8 cellular contexts compared by ENCODE assay signal in the genomic region with DNA sequence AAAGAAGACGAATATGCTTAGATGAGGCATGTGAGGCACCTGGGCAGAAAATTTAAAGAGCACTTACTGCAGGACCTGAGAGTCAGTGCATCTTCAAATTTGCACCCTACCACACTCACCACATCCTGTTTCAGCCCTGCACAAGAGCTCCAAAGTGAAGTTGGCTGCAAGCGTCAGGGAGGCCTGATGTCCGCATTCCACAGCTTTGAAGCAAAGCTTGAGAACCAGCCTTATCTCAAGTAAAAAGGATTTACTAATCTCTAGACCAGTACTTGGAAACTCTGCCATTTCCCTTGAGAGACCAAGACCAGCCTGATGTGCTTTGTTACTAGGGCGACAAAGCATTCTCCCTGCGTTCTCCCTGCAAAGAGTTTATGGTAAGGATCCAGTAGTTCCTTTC. TPM values are rescaled to one million over a fixed set of nuclear protein-coding genes. Genes with fewer than 3 reads are reported as not detected.
DNase-seq lines count a peak whose midpoint lies in the region; ATAC-seq, FAIRE-seq and TF ChIP-seq lines count a peak whose summit lies in the region.

No MANE protein-coding gene starts in this region.

- no peaks in the 10 kb centered on the region for H3K27me3 ChIP-seq in prostate gland (replicated peaks; ENCODE audit: insufficient read depth)

- H3K27ac Mint-ChIP-seq in stimulated activated naive CD8-positive, alpha-beta T cell treated with anti-CD3 and anti-CD28 coated beads, Interleukin-15, Interleukin-2, amounts not matched to agents 100 ng/mL and 50 ng/mL, for 24 hours, result peak overlapping the region; percentile 67

- peak; percentile 55 for ATAC-seq in GM21723 (IDR thresholded peaks at IDR 0.05; ENCODE audit: unreplicated experiment)

- 72% methylated on average over 5 of the region's 5 CpGs for WGBS in prostate gland

- H3K36me3 ChIP-seq in prostate gland, result no peaks in the 10 kb centered on the region

- H3K4me3 Mint-ChIP-seq in stimulated activated naive CD8-positive, alpha-beta T cell treated with anti-CD3 and anti-CD28 coated beads, Interleukin-15, Interleukin-2, amounts not matched to agents 100 ng/mL and 50 ng/mL, for 24 hours, result peak overlapping the region; percentile 54

- H3K4me1 Mint-ChIP-seq in stimulated activated naive CD8-positive, alpha-beta T cell treated with anti-CD3 and anti-CD28 coated beads, Interleukin-15, Interleukin-2, amounts not matched to agents 100 ng/mL and 50 ng/mL, for 24 hours (ENCODE audit: low read depth), result peaks cover 36% of the 10 kb centered on the region

- intact Hi-C loops in prostate gland (cut with DNase I), result no loop called here

- no peaks in the 10 kb centered on the region for H3K9me3 ChIP-seq in prostate gland

- no peak overlapping the region for H3K4me3 ChIP-seq in prostate gland

- no peak for TF ChIP-seq POLR2A in prostate gland (IDR thresholded peaks at IDR 0.05)

- no peak for TF ChIP-seq CTCF in prostate gland (IDR thresholded peaks at IDR 0.05)

- FAIRE-seq in GM19239 (lab: Jason Lieb, UNC), result no peak

- H3K4me1 ChIP-seq in prostate gland (replicated peaks), result no peaks in the 10 kb centered on the region

- H3K27ac ChIP-seq in prostate gland, result no peak overlapping the region

- DNase-seq in EH (ENCODE audit: low read depth), result peak; percentile 27
- DNase-seq in NOMO-1 (lab: John Stamatoyannopoulos, UW; ENCODE audit: unreplicated experiment in 2 of 2), result peak; percentile 8 to 44
- DNase-seq in central memory CD4-positive, alpha-beta T cell, result peak; percentile 55
- no peak for DNase-seq in anterior cingulate cortex (lab: John Stamatoyannopoulos, UW)
- no peak for DNase-seq in GM19239 (ENCODE audit: insufficient read length, low spot score)
- DNase-seq in prostate gland (ENCODE audit: low spot score), result no peak

- H3K9me3 Mint-ChIP-seq in stimulated activated naive CD8-positive, alpha-beta T cell treated with anti-CD3 and anti-CD28 coated beads, Interleukin-15, Interleukin-2, amounts not matched to agents 100 ng/mL and 50 ng/mL, for 24 hours, result peaks cover 5% of the 10 kb centered on the region

- H3K36me3 Mint-ChIP-seq in stimulated activated naive CD8-positive, alpha-beta T cell treated with anti-CD3 and anti-CD28 coated beads, Interleukin-15, Interleukin-2, amounts not matched to agents 100 ng/mL and 50 ng/mL, for 24 hours (ENCODE audit: low read depth), result peaks cover 3% of the 10 kb centered on the region

- no peaks in the 10 kb centered on the region for H3K27me3 Mint-ChIP-seq in stimulated activated naive CD8-positive, alpha-beta T cell treated with anti-CD3 and anti-CD28 coated beads, Interleukin-15, Interleukin-2, amounts not matched to agents 100 ng/mL and 50 ng/mL, for 24 hours

RNA-seq across cellular contexts. Expression of a gene that starts 3.4 kb away (rescaled TPM):
- 10 to 100 TPM; 35.5 to 36.1 TPM for total RNA-seq in prostate gland

RNA-seq across cellular contexts. Expression of a gene that starts 16.6 kb away (rescaled TPM):
- 10 to 100 TPM; 10.3 to 13.5 TPM for total RNA-seq in prostate gland

Comparison
In these comparisons a context has a peak if more than half of its experiments do, and no peak if none do; other contexts are left out.
1. DNase-seq: peak in EH (single experiment), NOMO-1 (2 of 2) and central memory CD4-positive, alpha-beta T cell (single experiment); none in anterior cingulate cortex (0 of 58), GM19239 (single experiment) and prostate gland (single experiment).